In the genomic region with DNA sequence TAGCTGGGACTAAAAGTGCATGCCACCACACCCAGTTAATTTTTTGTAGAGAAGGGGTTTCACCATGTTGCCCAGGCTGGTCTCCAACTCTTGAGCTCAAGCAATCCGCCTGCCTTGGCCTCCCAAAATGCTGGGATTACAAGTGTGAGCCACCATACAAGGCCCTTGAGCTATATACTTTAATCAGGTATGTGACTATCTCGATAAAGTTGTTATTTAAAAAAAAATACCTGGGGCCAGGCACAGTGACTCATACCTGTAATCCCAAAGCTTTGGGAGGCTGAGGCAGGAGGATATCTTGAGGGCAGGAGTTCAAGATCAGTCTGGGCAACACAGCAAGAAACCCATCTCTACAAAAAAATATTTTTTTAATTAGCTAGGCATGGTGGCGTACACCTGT, we compare ENCODE assay signal across 2 cellular contexts.
A peak's percentile ranks its signal among the peaks of the same experiment; 100 is the strongest.
TF ChIP-seq lines count a peak whose summit lies in the region.

No MANE protein-coding gene starts in this region.

TF ChIP-seq in HepG2, 621 proteins besides CTCF, POLR2A, EP300 and RAD21:
- TF ChIP-seq, protein P1, sequence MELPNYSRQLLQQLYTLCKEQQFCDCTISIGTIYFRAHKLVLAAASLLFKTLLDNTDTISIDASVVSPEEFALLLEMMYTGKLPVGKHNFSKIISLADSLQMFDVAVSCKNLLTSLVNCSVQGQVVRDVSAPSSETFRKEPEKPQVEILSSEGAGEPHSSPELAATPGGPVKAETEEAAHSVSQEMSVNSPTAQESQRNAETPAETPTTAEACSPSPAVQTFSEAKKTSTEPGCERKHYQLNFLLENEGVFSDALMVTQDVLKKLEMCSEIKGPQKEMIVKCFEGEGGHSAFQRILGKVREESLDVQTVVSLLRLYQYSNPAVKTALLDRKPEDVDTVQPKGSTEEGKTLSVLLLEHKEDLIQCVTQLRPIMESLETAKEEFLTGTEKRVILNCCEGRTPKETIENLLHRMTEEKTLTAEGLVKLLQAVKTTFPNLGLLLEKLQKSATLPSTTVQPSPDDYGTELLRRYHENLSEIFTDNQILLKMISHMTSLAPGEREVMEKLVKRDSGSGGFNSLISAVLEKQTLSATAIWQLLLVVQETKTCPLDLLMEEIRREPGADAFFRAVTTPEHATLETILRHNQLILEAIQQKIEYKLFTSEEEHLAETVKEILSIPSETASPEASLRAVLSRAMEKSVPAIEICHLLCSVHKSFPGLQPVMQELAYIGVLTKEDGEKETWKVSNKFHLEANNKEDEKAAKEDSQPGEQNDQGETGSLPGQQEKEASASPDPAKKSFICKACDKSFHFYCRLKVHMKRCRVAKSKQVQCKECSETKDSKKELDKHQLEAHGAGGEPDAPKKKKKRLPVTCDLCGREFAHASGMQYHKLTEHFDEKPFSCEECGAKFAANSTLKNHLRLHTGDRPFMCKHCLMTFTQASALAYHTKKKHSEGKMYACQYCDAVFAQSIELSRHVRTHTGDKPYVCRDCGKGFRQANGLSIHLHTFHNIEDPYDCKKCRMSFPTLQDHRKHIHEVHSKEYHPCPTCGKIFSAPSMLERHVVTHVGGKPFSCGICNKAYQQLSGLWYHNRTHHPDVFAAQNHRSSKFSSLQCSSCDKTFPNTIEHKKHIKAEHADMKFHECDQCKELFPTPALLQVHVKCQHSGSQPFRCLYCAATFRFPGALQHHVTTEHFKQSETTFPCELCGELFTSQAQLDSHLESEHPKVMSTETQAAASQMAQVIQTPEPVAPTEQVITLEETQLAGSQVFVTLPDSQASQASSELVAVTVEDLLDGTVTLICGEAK (IDR thresholded peaks at IDR 0.05), result no peak
- TF ChIP-seq, protein P1 (CRISPR knock-in tag; IDR thresholded peaks at IDR 0.05), result peak; percentile 53; the same call in 1 of the 2 replicates
- TF ChIP-seq SUZ12 (IDR thresholded peaks at IDR 0.05; ENCODE audit: low read depth, low read length), result no peak

TF ChIP-seq in GM12878, 131 proteins besides CTCF, POLR2A, EP300 and RAD21:
- TF ChIP-seq, protein P1 (IDR thresholded peaks at IDR 0.05; ENCODE audit: borderline replicate concordance), result 0 out of 2 replicates have a peak, but pooled peaks have one; percentile 45
- TF ChIP-seq NFYA (IDR thresholded peaks at IDR 0.05; ENCODE audit: borderline replicate concordance, low read depth, low read length) (no peak), CHD2 (IDR thresholded peaks at IDR 0.05; ENCODE audit: borderline replicate concordance, low read depth, low read length) (no peak), STAT1 (conservative IDR thresholded peaks at IDR 0.05) (no peak)
- TF ChIP-seq, protein P2, sequence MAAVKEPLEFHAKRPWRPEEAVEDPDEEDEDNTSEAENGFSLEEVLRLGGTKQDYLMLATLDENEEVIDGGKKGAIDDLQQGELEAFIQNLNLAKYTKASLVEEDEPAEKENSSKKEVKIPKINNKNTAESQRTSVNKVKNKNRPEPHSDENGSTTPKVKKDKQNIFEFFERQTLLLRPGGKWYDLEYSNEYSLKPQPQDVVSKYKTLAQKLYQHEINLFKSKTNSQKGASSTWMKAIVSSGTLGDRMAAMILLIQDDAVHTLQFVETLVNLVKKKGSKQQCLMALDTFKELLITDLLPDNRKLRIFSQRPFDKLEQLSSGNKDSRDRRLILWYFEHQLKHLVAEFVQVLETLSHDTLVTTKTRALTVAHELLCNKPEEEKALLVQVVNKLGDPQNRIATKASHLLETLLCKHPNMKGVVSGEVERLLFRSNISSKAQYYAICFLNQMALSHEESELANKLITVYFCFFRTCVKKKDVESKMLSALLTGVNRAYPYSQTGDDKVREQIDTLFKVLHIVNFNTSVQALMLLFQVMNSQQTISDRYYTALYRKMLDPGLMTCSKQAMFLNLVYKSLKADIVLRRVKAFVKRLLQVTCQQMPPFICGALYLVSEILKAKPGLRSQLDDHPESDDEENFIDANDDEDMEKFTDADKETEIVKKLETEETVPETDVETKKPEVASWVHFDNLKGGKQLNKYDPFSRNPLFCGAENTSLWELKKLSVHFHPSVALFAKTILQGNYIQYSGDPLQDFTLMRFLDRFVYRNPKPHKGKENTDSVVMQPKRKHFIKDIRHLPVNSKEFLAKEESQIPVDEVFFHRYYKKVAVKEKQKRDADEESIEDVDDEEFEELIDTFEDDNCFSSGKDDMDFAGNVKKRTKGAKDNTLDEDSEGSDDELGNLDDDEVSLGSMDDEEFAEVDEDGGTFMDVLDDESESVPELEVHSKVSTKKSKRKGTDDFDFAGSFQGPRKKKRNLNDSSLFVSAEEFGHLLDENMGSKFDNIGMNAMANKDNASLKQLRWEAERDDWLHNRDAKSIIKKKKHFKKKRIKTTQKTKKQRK (IDR thresholded peaks at IDR 0.05; ENCODE audit: low read depth, low read length), result no peak
TF ChIP-seq in GM12878: peak in this region for 1.
